Comparison of ENCODE assay signal across 1 cellular context in genomic region chr11:66360406-66361073, GRCh38.
TF ChIP-seq lines count a peak whose summit lies in the region.

No MANE protein-coding gene starts in this region.

TF ChIP-seq in WTC11, 78 proteins besides CTCF, POLR2A, EP300 and RAD21 (continued from another document):
- TF ChIP-seq SP1 (CRISPR knock-in tag; conservative IDR thresholded peaks at IDR 0.05) (0 out of 2 replicates have a peak, but pooled peaks have one; percentile 22), ETV6 (CRISPR knock-in tag; IDR thresholded peaks at IDR 0.05) (no peak; the same call in 1 of the 2 replicates), ZNF532 (CRISPR knock-in tag; IDR thresholded peaks at IDR 0.05; ENCODE audit: borderline replicate concordance) (no peak), FOXK1 (CRISPR knock-in tag; IDR thresholded peaks at IDR 0.05) (no peak), GABPB1 (CRISPR knock-in tag; IDR thresholded peaks at IDR 0.05) (no peak), NFATC4 (CRISPR knock-in tag; IDR thresholded peaks at IDR 0.05) (no peak), ZNF423 (CRISPR knock-in tag; IDR thresholded peaks at IDR 0.05) (no peak), ATF3 (CRISPR knock-in tag; conservative IDR thresholded peaks at IDR 0.05) (no peak), TEAD1 (CRISPR knock-in tag; IDR thresholded peaks at IDR 0.05) (0 out of 2 replicates have a peak, but pooled peaks have one; percentile 13), ZNF425 (CRISPR knock-in tag; conservative IDR thresholded peaks at IDR 0.05) (no peak), ZBTB21 (CRISPR knock-in tag; IDR thresholded peaks at IDR 0.05; ENCODE audit: borderline replicate concordance) (no peak), E2F4 (CRISPR knock-in tag; IDR thresholded peaks at IDR 0.05; ENCODE audit: borderline replicate concordance, low read depth) (no peak), AFF4 (CRISPR knock-in tag; IDR thresholded peaks at IDR 0.05; ENCODE audit: borderline replicate concordance) (no peak), MXD4 (CRISPR knock-in tag; IDR thresholded peaks at IDR 0.05; ENCODE audit: borderline replicate concordance) (no peak), NFYB (CRISPR knock-in tag; conservative IDR thresholded peaks at IDR 0.05; ENCODE audit: low read depth) (no peak), TP53 (CRISPR knock-in tag; IDR thresholded peaks at IDR 0.05) (no peak), ELF4 (CRISPR knock-in tag; IDR thresholded peaks at IDR 0.05; ENCODE audit: low read depth) (no peak), ZNF671 (CRISPR knock-in tag; IDR thresholded peaks at IDR 0.05) (0 out of 2 replicates have a peak, but pooled peaks have one; percentile 16), ATF6 (CRISPR knock-in tag; IDR thresholded peaks at IDR 0.05) (no peak), ZNF416 (CRISPR knock-in tag; IDR thresholded peaks at IDR 0.05) (no peak)
